Comparison of ENCODE assay signal across 9 cellular contexts in the genomic region with DNA sequence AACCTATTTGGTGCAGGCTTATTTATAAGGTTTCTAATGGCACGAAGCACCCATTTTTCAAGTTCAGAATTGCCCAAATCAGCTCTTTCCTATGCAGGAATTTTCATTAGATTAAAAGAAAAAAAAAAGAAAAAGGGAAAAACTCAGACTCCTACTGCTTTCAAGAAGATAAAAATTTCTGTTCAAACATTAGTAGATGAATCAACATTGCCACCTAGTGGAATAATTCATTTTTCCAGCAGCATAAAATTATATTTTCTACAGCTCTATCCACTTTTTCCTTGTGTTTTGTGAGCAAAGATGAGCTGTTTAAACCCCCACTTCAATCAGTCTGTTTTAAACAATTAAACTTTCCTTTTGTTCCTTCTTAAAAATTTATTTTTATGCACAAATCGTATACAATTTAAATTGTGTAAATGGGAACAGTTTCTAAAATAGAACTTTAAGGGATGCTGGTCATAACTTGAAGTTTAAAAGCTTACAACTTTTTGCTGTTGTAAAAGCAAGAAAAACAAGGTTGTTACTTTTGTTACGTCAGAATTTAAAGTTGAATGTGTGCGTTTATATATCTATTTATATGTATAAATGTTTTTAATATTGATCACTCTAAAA.
A peak's percentile ranks its signal among the peaks of the same experiment; 100 is the strongest.
DNase-seq lines count a peak whose midpoint lies in the region; ATAC-seq, FAIRE-seq and TF ChIP-seq lines count a peak whose summit lies in the region.
"Had no signal": no experiment of that assay in that cellular context is flagged by ENCODE, and none has a peak within 500 bp of the region (broad histone marks: within the 10 kb centered on the region; RNA-seq: fewer than 3 reads in every experiment).

No MANE protein-coding gene starts in this region.

- no peak overlapping the region for H3K27ac ChIP-seq in testis
- H3K27ac ChIP-seq: HL-60 had no signal

- TF ChIP-seq POLR2A in testis (IDR thresholded peaks at IDR 0.05) (no peak), GM12891 (IDR thresholded peaks at IDR 0.05; ENCODE audit: low read depth, low read length) (no peak)

- TF ChIP-seq CTCF in fibroblast of villous mesenchyme (IDR thresholded peaks at IDR 0.05; ENCODE audit: insufficient read depth, low read depth, low read length), result peak; percentile 39
- peak in 2 of 3 experiments; percentile 26 to 72 for TF ChIP-seq CTCF in testis (IDR thresholded peaks at IDR 0.05)

- FAIRE-seq in RCC 7860 (lab: Jason Lieb, UNC), result peak; percentile 82
- FAIRE-seq in GM12891 (lab: Jason Lieb, UNC), result no peak

- no peaks in the 10 kb centered on the region for H3K36me3 ChIP-seq in testis (ENCODE audit: low read depth, missing control alignments)

- intact Hi-C loops in testis (cut with DNase I; ENCODE audit: low total_unique reads), result no loop called here

- no peak overlapping the region for H3K4me3 ChIP-seq in fibroblast of villous mesenchyme (ENCODE audit: low read depth, low read length)
- no peak overlapping the region for H3K4me3 ChIP-seq in testis

- peak; percentile 43 for ATAC-seq in HG02759 (IDR thresholded peaks at IDR 0.05; ENCODE audit: unreplicated experiment)
- ATAC-seq in HG03442 (IDR thresholded peaks at IDR 0.05; ENCODE audit: unreplicated experiment), result no peak

- H3K27me3 ChIP-seq in testis, result no peaks in the 10 kb centered on the region

- peak; percentile 56 for DNase-seq in CD1c-positive myeloid dendritic cell (ENCODE audit: extremely low spot score)
- peak; percentile 31 for DNase-seq in RCC 7860 (ENCODE audit: low spot score)
- DNase-seq in fibroblast of villous mesenchyme (ENCODE audit: low read depth), result peak; percentile 28
- DNase-seq in testis, result no peak
- DNase-seq in activated CD4-positive, alpha-beta T cell treated with anti-CD3 and anti-CD28 coated beads, Interleukin-2, amount 50 U/mL, for 1 hour, result no peak
- DNase-seq in GM12891 (ENCODE audit: insufficient read length, low spot score), result no peak

- H3K4me1 ChIP-seq in testis, result no peaks in the 10 kb centered on the region

- 39 to 41% methylated on average over 4 of the region's 4 CpGs for whole genome bisulfite sequencing in testis, 2 donors

- H3K9me3 ChIP-seq in testis, result no peaks in the 10 kb centered on the region

TF ChIP-seq in GM12891, 5 proteins besides CTCF, POLR2A, EP300 and RAD21:
- TF ChIP-seq TAF1 (IDR thresholded peaks at IDR 0.05; ENCODE audit: low read depth, low read length) (no peak), SPI1 (IDR thresholded peaks at IDR 0.05; ENCODE audit: low read depth, low read length) (no peak), POU2F2 (IDR thresholded peaks at IDR 0.05; ENCODE audit: low read depth, low read length) (no peak), POLR2AphosphoS5 (IDR thresholded peaks at IDR 0.05; ENCODE audit: low read depth, low read length) (no peak), PAX5 (IDR thresholded peaks at IDR 0.05; ENCODE audit: insufficient read depth, low read length, severe bottlenecking) (no peak)

Comparison
In these comparisons a context has a peak if more than half of its experiments do, and no peak if none do; other contexts are left out.
1. DNase-seq: peak in CD1c-positive myeloid dendritic cell (single experiment), RCC 7860 (single experiment) and fibroblast of villous mesenchyme (single experiment); none in testis (single experiment), activated CD4-positive, alpha-beta T cell treated with anti-CD3 and anti-CD28 coated beads, Interleukin-2, amount 50 U/mL, for 1 hour (single experiment) and GM12891 (single experiment).